In the genomic region with DNA sequence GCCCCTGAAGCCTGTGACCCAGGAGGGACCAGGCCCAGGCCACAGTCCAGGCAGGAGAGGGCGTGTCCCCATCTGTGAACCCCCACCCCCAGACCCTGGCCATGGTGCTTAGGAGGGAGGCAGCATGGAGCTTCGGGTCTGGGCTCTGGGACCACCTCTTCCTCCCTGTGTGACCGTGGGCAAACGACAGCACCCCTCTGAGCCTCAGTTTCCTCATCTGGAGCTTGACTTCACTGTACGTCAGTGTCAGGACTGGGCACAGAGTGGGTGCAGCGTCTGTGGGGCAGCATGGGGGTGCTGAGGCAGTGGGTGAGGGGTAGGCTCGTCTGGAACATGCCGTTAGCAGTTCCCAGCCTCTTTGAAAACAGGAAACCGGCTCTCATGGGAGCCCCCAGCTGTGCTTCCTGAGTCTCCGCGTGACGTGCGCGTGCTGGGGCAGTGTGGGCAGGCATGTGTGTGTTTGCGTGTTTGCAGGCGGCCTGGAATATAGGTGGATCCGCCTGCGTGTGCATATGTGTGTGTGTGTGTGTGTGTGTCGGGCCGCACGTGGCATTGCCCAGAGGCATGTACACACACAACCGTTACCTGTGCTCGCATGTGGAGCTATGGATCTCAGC, we compare ENCODE assay signal across 8 cellular contexts. TPM values are rescaled to one million over a fixed set of nuclear protein-coding genes. Genes with fewer than 3 reads are reported as not detected.
DNase-seq lines count a peak whose midpoint lies in the region; TF ChIP-seq lines count a peak whose summit lies in the region.
"Had no signal": no experiment of that assay in that cellular context is flagged by ENCODE, and none has a peak within 500 bp of the region (broad histone marks: within the 10 kb centered on the region; RNA-seq: fewer than 3 reads in every experiment).

No MANE protein-coding gene starts in this region.

- DNase-seq in KBM-7 (peak; percentile 99), endothelial cell (ENCODE audit: low spot score) (peak; percentile 36), ovary (peak in 2 of 5 donors; percentile 54 to 55), cortex of kidney (lab: John Stamatoyannopoulos, UW) (no peak), nephron progenitor cell (no peak), NCI-H345 treated with DMSO at 0.1 percent for 48 hours (lab: John Stamatoyannopoulos, UW; ENCODE audit: unreplicated experiment) (no peak)
- DNase-seq in activated CD4-positive, alpha-beta T cell treated with anti-CD3 and anti-CD28 coated beads, Interleukin-2, amount 10 ng/mL, durations not matched to agents 24 days and 14 days = peak; percentile 88

- H3K4me1 Mint-ChIP-seq in activated CD4-positive, alpha-beta T cell treated with anti-CD3 and anti-CD28 coated beads, Interleukin-2, amount 10 ng/mL, durations not matched to agents 24 days and 14 days = peaks cover 49% of the 10 kb centered on the region
- H3K4me1 Mint-ChIP-seq in endothelial cell (ENCODE audit: unreplicated experiment) (peaks cover 16% of the 10 kb centered on the region), nephron progenitor cell (peaks cover 30% of the 10 kb centered on the region)

- peak; percentile 56 for TF ChIP-seq EP300 in ovary (IDR thresholded peaks at IDR 0.05)

- H3K27me3 ChIP-seq in ovary = no peaks in the 10 kb centered on the region

- 57 to 71% (median 67%) methylated on average over 23 of the region's 23 CpGs for WGBS in ovary, 3 donors

- H3K36me3 ChIP-seq in ovary = no peaks in the 10 kb centered on the region

- H3K4me3 ChIP-seq in ovary = no peak overlapping the region

- peaks cover 8% of the 10 kb centered on the region for H3K4me1 ChIP-seq in ovary (ENCODE audit: insufficient read depth)

- TF ChIP-seq POLR2A in ovary (IDR thresholded peaks at IDR 0.05) = no peak

- intact Hi-C loops in activated CD4-positive, alpha-beta T cell treated with anti-CD3 and anti-CD28 coated beads, Interleukin-2, amount 10 ng/mL, durations not matched to agents 24 days and 14 days (cut with micrococcal nuclease) = loop anchor here (5.0 kb wide), 1 partner anchor 64 kb away; a partner anchor contains a TSS
- intact Hi-C loops in ovary (cut with DNase I) = no loop called here

- peaks cover 7% of the 10 kb centered on the region for H3K36me3 Mint-ChIP-seq in activated CD4-positive, alpha-beta T cell treated with anti-CD3 and anti-CD28 coated beads, Interleukin-2, amount 10 ng/mL, durations not matched to agents 24 days and 14 days (ENCODE audit: low read depth)
- H3K36me3 Mint-ChIP-seq in endothelial cell (ENCODE audit: low read depth, unreplicated experiment) (no peaks in the 10 kb centered on the region), nephron progenitor cell (ENCODE audit: low read depth) (no peaks in the 10 kb centered on the region)

- H3K27ac Mint-ChIP-seq in activated CD4-positive, alpha-beta T cell treated with anti-CD3 and anti-CD28 coated beads, Interleukin-2, amount 10 ng/mL, durations not matched to agents 24 days and 14 days = peak overlapping the region; percentile 96
- H3K27ac Mint-ChIP-seq in endothelial cell (ENCODE audit: unreplicated experiment) (peak overlapping the region; percentile 78), nephron progenitor cell (no peak overlapping the region)

- no peaks in the 10 kb centered on the region for H3K9me3 ChIP-seq in ovary

- in situ Hi-C loops in KBM-7 (cut with MboI; ENCODE audit: low pct_unique_long_range_greater_than_20kb, low sequenced_read_pairs) = no loop called here

- no peak overlapping the region for H3K27ac ChIP-seq in ovary
- H3K27ac ChIP-seq: VCaP had no signal

- TF ChIP-seq CTCF in endothelial cell (IDR thresholded peaks at IDR 0.05; ENCODE audit: unreplicated experiment) (no peak), ovary (IDR thresholded peaks at IDR 0.05) (no peak), nephron progenitor cell (IDR thresholded peaks at IDR 0.05) (no peak)

- no peaks in the 10 kb centered on the region for H3K9me3 Mint-ChIP-seq in activated CD4-positive, alpha-beta T cell treated with anti-CD3 and anti-CD28 coated beads, Interleukin-2, amount 10 ng/mL, durations not matched to agents 24 days and 14 days
- no peaks in the 10 kb centered on the region for H3K9me3 Mint-ChIP-seq in endothelial cell (ENCODE audit: unreplicated experiment)
- H3K9me3 Mint-ChIP-seq in nephron progenitor cell = no peaks in the 10 kb centered on the region

- no peaks in the 10 kb centered on the region for H3K27me3 Mint-ChIP-seq in activated CD4-positive, alpha-beta T cell treated with anti-CD3 and anti-CD28 coated beads, Interleukin-2, amount 10 ng/mL, durations not matched to agents 24 days and 14 days
- H3K27me3 Mint-ChIP-seq in endothelial cell (ENCODE audit: unreplicated experiment) (no peaks in the 10 kb centered on the region), nephron progenitor cell (ENCODE audit: low read depth, poor library complexity) (peaks cover 22% of the 10 kb centered on the region)

- peak overlapping the region; percentile 81 for H3K4me3 Mint-ChIP-seq in activated CD4-positive, alpha-beta T cell treated with anti-CD3 and anti-CD28 coated beads, Interleukin-2, amount 10 ng/mL, durations not matched to agents 24 days and 14 days
- H3K4me3 Mint-ChIP-seq in endothelial cell (ENCODE audit: unreplicated experiment) (peak overlapping the region; percentile 23), nephron progenitor cell (no peak overlapping the region)

RNA-seq across cellular contexts. Expression of a gene that starts 15.7 kb away (rescaled TPM):
- total RNA-seq in activated CD4-positive, alpha-beta T cell treated with anti-CD3 and anti-CD28 coated beads, Interleukin-2, amount 10 ng/mL, durations not matched to agents 24 days and 14 days = 41.3 and 41.7 TPM in 2 replicates
- total RNA-seq in endothelial cell (ENCODE audit: unreplicated experiment) = 2.8 TPM
- 10 to 100 TPM in 5 of 7 donors, 1 to 10 TPM in 2; 6.8 to 22.8 (median 12.2) TPM for total RNA-seq in ovary
- 10 to 100 TPM; 12.9 to 14.7 TPM for polyA plus RNA-seq in ovary

RNA-seq across cellular contexts. Expression of a gene that starts 56.8 kb away (rescaled TPM):
- total RNA-seq in activated CD4-positive, alpha-beta T cell treated with anti-CD3 and anti-CD28 coated beads, Interleukin-2, amount 10 ng/mL, durations not matched to agents 24 days and 14 days = 0.62 TPM in 1 of 2 replicates, not detected in the other
- total RNA-seq in endothelial cell (ENCODE audit: unreplicated experiment) (19.3 TPM), ovary (1 to 10 TPM in 4 of 7 donors, under 1 TPM in 2, not detected in 1; 0.33 to 5.9 (median 2.2) TPM)
- polyA plus RNA-seq in ovary = 1 to 10 TPM in 1 of 2 donors, under 1 TPM in 1; 1.00 to 1.7 TPM

Comparison
In these comparisons a context has a peak if more than half of its experiments do, and no peak if none do; other contexts are left out.
1. DNase-seq: peak in KBM-7 (single experiment), activated CD4-positive, alpha-beta T cell treated with anti-CD3 and anti-CD28 coated beads, Interleukin-2, amount 10 ng/mL, durations not matched to agents 24 days and 14 days (single experiment) and endothelial cell (single experiment); none in cortex of kidney (single experiment), nephron progenitor cell (single experiment) and NCI-H345 treated with DMSO at 0.1 percent for 48 hours (single experiment).